ENCODE assay signal across 19 cellular contexts in genomic region chr4:18390655-18391369, GRCh38.
A peak's percentile ranks its signal among the peaks of the same experiment; 100 is the strongest.
DNase-seq lines count a peak whose midpoint lies in the region; TF ChIP-seq lines count a peak whose summit lies in the region.
"Had no signal": no experiment of that assay in that cellular context is flagged by ENCODE, and none has a peak within 500 bp of the region (broad histone marks: within the 10 kb centered on the region; RNA-seq: fewer than 3 reads in every experiment).

No MANE protein-coding gene starts in this region.

- H3K18ac ChIP-seq in mesendoderm (ENCODE audit: low read length), result no peak overlapping the region

- H3K79me2 ChIP-seq in mesendoderm (ENCODE audit: control insufficient read depth, insufficient read depth, low read length), result no peaks in the 10 kb centered on the region

- intact Hi-C loops in ascending aorta (cut with DNase I), result no loop called here

- H3K79me1 ChIP-seq in mesendoderm (ENCODE audit: low read length), result no peaks in the 10 kb centered on the region

- H3K4ac ChIP-seq in mesendoderm (ENCODE audit: low read depth, low read length), result no peak overlapping the region

- H3K27me3 ChIP-seq in mesendoderm (ENCODE audit: insufficient read depth, low read length, poor library complexity) (no peaks in the 10 kb centered on the region), ascending aorta (no peaks in the 10 kb centered on the region)

- H2BK5ac ChIP-seq in mesendoderm (ENCODE audit: low read length), result no peak overlapping the region

- no peak overlapping the region for H2AK5ac ChIP-seq in mesendoderm (ENCODE audit: low read length)

- H3K56ac ChIP-seq in mesendoderm (ENCODE audit: low read length), result no peak overlapping the region

- no peak overlapping the region for H4K8ac ChIP-seq in mesendoderm (ENCODE audit: low read depth, low read length)

- H3K23ac ChIP-seq in mesendoderm (ENCODE audit: low read length), result no peak overlapping the region

- H3K4me1 ChIP-seq in mesendoderm (ENCODE audit: control insufficient read depth, low read depth, low read length), result no peaks in the 10 kb centered on the region
- no peaks in the 10 kb centered on the region for H3K4me1 ChIP-seq in ascending aorta

- H3K4me2 ChIP-seq in mesendoderm (ENCODE audit: low read length), result no peak overlapping the region
- H3K4me2 ChIP-seq: smooth muscle cell had no signal

- H3K4me3 ChIP-seq in epithelial cell of esophagus (ENCODE audit: low read length), result no peak overlapping the region
- H3K4me3 ChIP-seq in mesendoderm (ENCODE audit: low read length), result no peak overlapping the region
- no peak overlapping the region for H3K4me3 ChIP-seq in ascending aorta
- H3K4me3 ChIP-seq: smooth muscle cell had no signal

- H2BK15ac ChIP-seq in mesendoderm (replicated peaks; ENCODE audit: low read depth), result no peak overlapping the region

- H3K27ac ChIP-seq in mesendoderm (ENCODE audit: low read depth, low read length) (no peak overlapping the region), ascending aorta (no peak overlapping the region)
- H3K27ac ChIP-seq: WERI-Rb-1 had no signal

- no peak overlapping the region for H2BK120ac ChIP-seq in mesendoderm (ENCODE audit: low read depth, low read length)

- DNase-seq in DMS53 treated with DMSO at 0.1 percent for 48 hours (lab: John Stamatoyannopoulos, UW; ENCODE audit: unreplicated experiment) (peak; percentile 21), RKO (ENCODE audit: low spot score) (peak; percentile 49), epithelial cell of esophagus (ENCODE audit: low read depth) (peak; percentile 29), mesendoderm (peak; percentile 75), ascending aorta (ENCODE audit: low spot score in 2 of 2) (no peak), GM19238 (ENCODE audit: insufficient read length, low spot score) (no peak)
- DNase-seq in stimulated activated naive CD4-positive, alpha-beta T cell (lab: John Stamatoyannopoulos, UW), result no peak
- no peak for DNase-seq in activated naive CD4-positive, alpha-beta T cell treated with Interleukin-2 at 50 U/mL for 16 hours
- DNase-seq: activated naive CD8-positive, alpha-beta T cell treated with anti-CD3 and anti-CD28 coated beads, Interleukin-2, amount 10 ng/mL, durations not matched to agents 7 days and 5 days; activated T-cell treated with anti-CD3 and anti-CD28 coated beads, Interleukin-2, amount 50 U/mL, for 72 hours; central memory CD4-positive, alpha-beta T cell; Kasumi-1; natural killer cell; NCI-H1436; NCI-H226; NK-92 treated with Interleukin-12 subunit alpha and Interleukin-12 subunit beta, amount 100 ng/mL, for 24 hours; T-helper 1 cell; WERI-Rb-1 had no signal

- H3K9ac ChIP-seq in mesendoderm (ENCODE audit: low read length), result no peak overlapping the region

- WGBS in mesendoderm (ENCODE audit: extremely low coverage, insufficient coverage, low lambda C conversion rate), result no CpG with 5 or more reads among the region's 5 CpGs

- H4K5ac ChIP-seq in mesendoderm (ENCODE audit: low read length), result no peak overlapping the region

- H3K36me3 ChIP-seq in mesendoderm (ENCODE audit: control insufficient read depth, insufficient read depth, low read length), result no peaks in the 10 kb centered on the region
- no peaks in the 10 kb centered on the region for H3K36me3 ChIP-seq in ascending aorta
- H3K36me3 ChIP-seq: WERI-Rb-1 had no signal

- no peaks in the 10 kb centered on the region for H3K9me3 ChIP-seq in ascending aorta

- no peak for TF ChIP-seq CTCF in epithelial cell of esophagus (IDR thresholded peaks at IDR 0.05; ENCODE audit: insufficient read depth, low read depth, low read length, missing control alignments)
- no peak for TF ChIP-seq CTCF in ascending aorta (IDR thresholded peaks at IDR 0.05)

Comparison
In these comparisons a context has a peak if more than half of its experiments do, and no peak if none do; other contexts are left out.
1. DNase-seq: peak in DMS53 treated with DMSO at 0.1 percent for 48 hours (single experiment), RKO (single experiment), epithelial cell of esophagus (single experiment) and mesendoderm (single experiment); none in stimulated activated naive CD4-positive, alpha-beta T cell (0 of 6), activated naive CD4-positive, alpha-beta T cell treated with Interleukin-2 at 50 U/mL for 16 hours (single experiment), ascending aorta (0 of 2) and GM19238 (single experiment).